ENCODE assay signal across 1 cellular context in the genomic region with DNA sequence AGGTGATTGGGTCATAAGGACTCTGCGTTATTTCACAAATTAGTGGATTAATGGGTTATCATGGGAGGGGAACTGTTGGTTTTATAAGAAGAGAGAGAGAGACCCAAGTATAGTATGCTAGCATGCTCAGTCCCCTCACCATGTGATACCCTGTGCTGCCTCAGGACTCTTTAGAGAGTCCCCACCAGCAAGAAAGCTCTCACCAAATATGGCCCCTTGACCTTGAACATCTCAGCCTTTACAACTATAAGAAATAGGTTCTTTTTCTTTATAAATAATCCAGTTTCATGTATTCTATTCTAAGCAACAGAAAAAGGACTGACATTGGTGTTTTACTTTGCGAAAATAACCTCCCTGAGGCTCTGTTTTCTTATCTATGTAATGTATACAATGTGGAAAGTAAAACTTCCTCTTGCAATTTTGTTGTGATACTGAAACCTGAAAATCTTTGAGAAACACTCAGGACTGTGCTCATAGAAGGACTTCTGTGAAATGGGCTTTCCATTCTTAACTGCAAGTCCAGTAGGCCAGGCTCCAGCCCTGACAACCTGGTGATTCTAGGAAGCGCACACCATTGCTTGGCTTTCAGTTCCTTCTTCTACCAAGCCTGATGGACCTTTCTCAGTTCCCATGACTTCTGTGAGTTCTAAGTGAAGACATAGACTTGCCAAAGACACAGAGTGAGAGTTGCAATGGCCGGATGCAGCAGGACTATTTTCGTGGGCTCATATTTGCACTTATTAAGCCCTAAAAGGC.
TF ChIP-seq lines count a peak whose summit lies in the region.

No MANE protein-coding gene starts in this region.

TF ChIP-seq in SK-N-SH, 30 proteins besides CTCF, POLR2A, EP300 and RAD21 (continued from another document):
- TF ChIP-seq, protein P1, sequence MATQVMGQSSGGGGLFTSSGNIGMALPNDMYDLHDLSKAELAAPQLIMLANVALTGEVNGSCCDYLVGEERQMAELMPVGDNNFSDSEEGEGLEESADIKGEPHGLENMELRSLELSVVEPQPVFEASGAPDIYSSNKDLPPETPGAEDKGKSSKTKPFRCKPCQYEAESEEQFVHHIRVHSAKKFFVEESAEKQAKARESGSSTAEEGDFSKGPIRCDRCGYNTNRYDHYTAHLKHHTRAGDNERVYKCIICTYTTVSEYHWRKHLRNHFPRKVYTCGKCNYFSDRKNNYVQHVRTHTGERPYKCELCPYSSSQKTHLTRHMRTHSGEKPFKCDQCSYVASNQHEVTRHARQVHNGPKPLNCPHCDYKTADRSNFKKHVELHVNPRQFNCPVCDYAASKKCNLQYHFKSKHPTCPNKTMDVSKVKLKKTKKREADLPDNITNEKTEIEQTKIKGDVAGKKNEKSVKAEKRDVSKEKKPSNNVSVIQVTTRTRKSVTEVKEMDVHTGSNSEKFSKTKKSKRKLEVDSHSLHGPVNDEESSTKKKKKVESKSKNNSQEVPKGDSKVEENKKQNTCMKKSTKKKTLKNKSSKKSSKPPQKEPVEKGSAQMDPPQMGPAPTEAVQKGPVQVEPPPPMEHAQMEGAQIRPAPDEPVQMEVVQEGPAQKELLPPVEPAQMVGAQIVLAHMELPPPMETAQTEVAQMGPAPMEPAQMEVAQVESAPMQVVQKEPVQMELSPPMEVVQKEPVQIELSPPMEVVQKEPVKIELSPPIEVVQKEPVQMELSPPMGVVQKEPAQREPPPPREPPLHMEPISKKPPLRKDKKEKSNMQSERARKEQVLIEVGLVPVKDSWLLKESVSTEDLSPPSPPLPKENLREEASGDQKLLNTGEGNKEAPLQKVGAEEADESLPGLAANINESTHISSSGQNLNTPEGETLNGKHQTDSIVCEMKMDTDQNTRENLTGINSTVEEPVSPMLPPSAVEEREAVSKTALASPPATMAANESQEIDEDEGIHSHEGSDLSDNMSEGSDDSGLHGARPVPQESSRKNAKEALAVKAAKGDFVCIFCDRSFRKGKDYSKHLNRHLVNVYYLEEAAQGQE (IDR thresholded peaks at IDR 0.05; ENCODE audit: low read depth, low read length), result no peak
- TF ChIP-seq TEAD4 (IDR thresholded peaks at IDR 0.05; ENCODE audit: borderline replicate concordance, insufficient read depth) (no peak), JUND (IDR thresholded peaks at IDR 0.05) (no peak)
